8 cellular contexts compared by ENCODE assay signal in genomic region chr1:117654485-117655219, GRCh38.
DNase-seq lines count a peak whose midpoint lies in the region; ATAC-seq lines count a peak whose summit lies in the region.

No MANE protein-coding gene starts in this region.

- DNase-seq in NAMALWA (ENCODE audit: low spot score), result peak; percentile 47
- no peak for DNase-seq in epithelial cell of prostate (ENCODE audit: low read depth, low spot score)
- no peak for DNase-seq in NCI-H748 (lab: John Stamatoyannopoulos, UW; ENCODE audit: unreplicated experiment)
- DNase-seq in NCI-H524 treated with DMSO at 0.1 percent for 48 hours (lab: John Stamatoyannopoulos, UW), result no peak
- DNase-seq in NCI-H1105 (lab: John Stamatoyannopoulos, UW), result no peak
- no peak for DNase-seq in islet precursor cell

- peak; percentile 82 for ATAC-seq in GM18508 (IDR thresholded peaks at IDR 0.05; ENCODE audit: insufficient read depth, unreplicated experiment)
- peak; percentile 84 for ATAC-seq in GM21717 (IDR thresholded peaks at IDR 0.05; ENCODE audit: unreplicated experiment)

- H3K27ac ChIP-seq in epithelial cell of prostate, result peak overlapping the region; percentile 3
